ENCODE assay signal across 1 cellular context in genomic region chr1:65146908-65147423, GRCh38.
TF ChIP-seq lines count a peak whose summit lies in the region.

No MANE protein-coding gene starts in this region.

TF ChIP-seq in HepG2, 621 proteins besides CTCF, POLR2A, EP300 and RAD21 (continued from another document):
- TF ChIP-seq MTERF4 (CRISPR knock-in tag; IDR thresholded peaks at IDR 0.05) (no peak), TAF1 (CRISPR knock-in tag; IDR thresholded peaks at IDR 0.05) (no peak), CBX5 (CRISPR knock-in tag; IDR thresholded peaks at IDR 0.05; ENCODE audit: borderline replicate concordance) (0 out of 2 replicates have a peak, but pooled peaks have one; percentile 25), ZNF704 (CRISPR knock-in tag; IDR thresholded peaks at IDR 0.05; ENCODE audit: borderline replicate concordance) (no peak), REPIN1 (CRISPR knock-in tag; IDR thresholded peaks at IDR 0.05; ENCODE audit: borderline replicate concordance, low read depth) (no peak), ZBTB42 (CRISPR knock-in tag; IDR thresholded peaks at IDR 0.05) (no peak), ZBTB33 (CRISPR knock-in tag; IDR thresholded peaks at IDR 0.05) (peak; percentile 72), CERS6 (CRISPR knock-in tag; IDR thresholded peaks at IDR 0.05) (0 out of 2 replicates have a peak, but pooled peaks have one; percentile 25), SRY (CRISPR knock-in tag; IDR thresholded peaks at IDR 0.05) (no peak), KDM1A (CRISPR knock-in tag; IDR thresholded peaks at IDR 0.05) (no peak), HDAC1 (CRISPR knock-in tag; IDR thresholded peaks at IDR 0.05) (no peak), SOX6 (IDR thresholded peaks at IDR 0.05) (no peak), SOX6 (CRISPR knock-in tag; IDR thresholded peaks at IDR 0.05) (peak; percentile 24; the same call in 1 of the 2 replicates), TCF12 (IDR thresholded peaks at IDR 0.05) (no peak), TCF12 (CRISPR knock-in tag; IDR thresholded peaks at IDR 0.05) (0 out of 2 replicates have a peak, but pooled peaks have one; percentile 53), ZKSCAN1 (IDR thresholded peaks at IDR 0.05; ENCODE audit: low read length) (peak; percentile 98), ZNF275 (CRISPR knock-in tag; IDR thresholded peaks at IDR 0.05; ENCODE audit: borderline replicate concordance) (0 out of 2 replicates have a peak, but pooled peaks have one; percentile 23), ZBTB14 (CRISPR knock-in tag; IDR thresholded peaks at IDR 0.05) (no peak), MYPOP (CRISPR knock-in tag; IDR thresholded peaks at IDR 0.05) (0 out of 2 replicates have a peak, but pooled peaks have one; percentile 17)
TF ChIP-seq in HepG2: peak in this region for 9.
